ENCODE assay signal across 15 cellular contexts in the genomic region with DNA sequence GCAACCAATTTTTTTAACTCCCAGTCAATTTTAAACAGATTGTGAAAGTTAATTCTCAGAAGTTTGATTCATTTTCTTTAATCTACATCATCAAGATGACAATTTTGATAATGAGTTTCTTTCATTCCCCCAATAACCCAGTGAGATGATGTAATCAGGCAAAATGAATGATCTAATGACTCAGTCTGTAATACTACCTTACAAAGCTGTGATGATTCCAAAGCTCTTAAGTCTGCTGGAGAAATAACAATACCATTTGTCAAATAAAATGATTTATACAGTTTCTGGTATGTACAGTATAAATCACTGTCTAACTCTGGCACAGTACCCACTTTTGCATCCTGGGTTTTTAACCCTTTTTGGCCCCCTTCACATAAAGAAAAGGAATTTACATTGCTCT. TPM values are rescaled to one million over a fixed set of nuclear protein-coding genes. Genes with fewer than 3 reads are reported as not detected.
A peak's percentile ranks its signal among the peaks of the same experiment; 100 is the strongest.
DNase-seq lines count a peak whose midpoint lies in the region; ATAC-seq and TF ChIP-seq lines count a peak whose summit lies in the region.
"Had no signal": no experiment of that assay in that cellular context is flagged by ENCODE, and none has a peak within 500 bp of the region (broad histone marks: within the 10 kb centered on the region; RNA-seq: fewer than 3 reads in every experiment).

No MANE protein-coding gene starts in this region.

- no peaks in the 10 kb centered on the region for H3K36me3 ChIP-seq in osteoblast (ENCODE audit: insufficient read depth, low read length)
- H3K36me3 ChIP-seq: upper lobe of left lung had no signal

- H3K9me3 ChIP-seq in osteoblast (ENCODE audit: low read depth, low read length) = no peaks in the 10 kb centered on the region
- H3K9me3 ChIP-seq: upper lobe of left lung had no signal

- ATAC-seq in activated CD4-positive, CD25-positive, alpha-beta regulatory T cell treated with anti-CD3 and anti-CD28 coated beads, Interleukin-2, amount 50 U/mL, for 24 hours = peak; percentile 68 to 69
- ATAC-seq: natural killer cell treated with Interleukin-12 subunit alpha and Interleukin-12 subunit beta and Interleukin-15 and Interleukin-18, amount 100 ng/mL, for 72 hours had no signal

- peaks cover 22% of the 10 kb centered on the region for H3K4me1 ChIP-seq in osteoblast (ENCODE audit: insufficient read depth, low read length)

- H2AFZ ChIP-seq in osteoblast (ENCODE audit: low read length) = no peak overlapping the region

- H3K4me2 ChIP-seq in osteoblast (ENCODE audit: insufficient read depth, low read length) = no peak overlapping the region

- peak overlapping the region; percentile 68 for H3K27ac ChIP-seq in osteoblast (ENCODE audit: low read depth, low read length)
- H3K27ac ChIP-seq: SK-N-MC, upper lobe of left lung had no signal

- TF ChIP-seq CTCF in cardiac fibroblast (IDR thresholded peaks at IDR 0.05; ENCODE audit: low read depth, low read length) = no peak
- no peak for TF ChIP-seq CTCF in osteoblast (IDR thresholded peaks at IDR 0.05; ENCODE audit: extremely low read depth, low read depth, low read length)

- H3K79me2 ChIP-seq in osteoblast (ENCODE audit: insufficient read depth, low read length) = peaks cover 6% of the 10 kb centered on the region

- no peaks in the 10 kb centered on the region for H3K27me3 ChIP-seq in osteoblast (ENCODE audit: insufficient read depth, low read length)
- H3K27me3 ChIP-seq: upper lobe of left lung had no signal

- DNase-seq in activated CD4-positive, CD25-positive, alpha-beta regulatory T cell (lab: John Stamatoyannopoulos, UW) = no peak
- DNase-seq in NCI-H226 (peak; percentile 83), cardiac fibroblast (ENCODE audit: low read depth in 2 of 2) (peak; percentile 45 to 88), osteoblast (ENCODE audit: insufficient read length, low spot score, missing footprints) (peak; percentile 90), SKM-1 treated with dmso at 0.1 percent for 144 hours (lab: John Stamatoyannopoulos, UW; ENCODE audit: unreplicated experiment) (no peak), NCI-H526 treated with DMSO at 0.1 percent for 48 hours (lab: John Stamatoyannopoulos, UW) (no peak), COR-L47 (lab: John Stamatoyannopoulos, UW) (no peak)
- DNase-seq: central memory CD4-positive, alpha-beta T cell; hippocampal formation; NCI-H1105 treated with DMSO at 0.1 percent for 48 hours; upper lobe of left lung had no signal

- no peaks in the 10 kb centered on the region for H4K20me1 ChIP-seq in osteoblast (ENCODE audit: insufficient read depth, low read length)

- H3K4me3 ChIP-seq in cardiac fibroblast (replicated peaks in 1 of 2; ENCODE audit: low read depth in 2 of 2, low read length in 2 of 2) (no peak overlapping the region), osteoblast (ENCODE audit: insufficient read depth, low read length) (no peak overlapping the region)
- H3K4me3 ChIP-seq: SK-N-MC, upper lobe of left lung had no signal

RNA-seq across cellular contexts. Expression of gene AKIP1, which starts 4.4 kb away (rescaled TPM):
- total RNA-seq in osteoblast = 39.1 and 43.6 TPM in 2 replicates

RNA-seq across cellular contexts. Expression of gene C11orf16, which starts 26.1 kb away (rescaled TPM):
- total RNA-seq in osteoblast = 0.29 TPM in 1 of 2 replicates, not detected in the other
- total RNA-seq: activated CD8-positive, alpha-beta memory T cell treated with anti-CD3 and anti-CD28 coated beads for 36 hours; natural killer cell treated with Interleukin-12 subunit alpha and Interleukin-12 subunit beta and Interleukin-15 and Interleukin-18, amount 100 ng/mL, for 72 hours had no signal

RNA-seq across cellular contexts. Expression of gene ASCL3, which starts 36.2 kb away (rescaled TPM):
- not detected in 2 replicates for total RNA-seq in osteoblast
- total RNA-seq: activated CD8-positive, alpha-beta memory T cell treated with anti-CD3 and anti-CD28 coated beads for 36 hours; natural killer cell treated with Interleukin-12 subunit alpha and Interleukin-12 subunit beta and Interleukin-15 and Interleukin-18, amount 100 ng/mL, for 72 hours; upper lobe of left lung had no signal

RNA-seq across cellular contexts. Expression of gene TMEM9B, which starts 57.6 kb away (rescaled TPM):
- 32.6 and 40.1 TPM in 2 replicates for total RNA-seq in osteoblast

Comparison
In these comparisons a context has a peak if more than half of its experiments do, and no peak if none do; other contexts are left out.
1. DNase-seq: peak in NCI-H226 (single experiment), cardiac fibroblast (2 of 2) and osteoblast (single experiment); none in activated CD4-positive, CD25-positive, alpha-beta regulatory T cell (0 of 4), SKM-1 treated with dmso at 0.1 percent for 144 hours (single experiment), NCI-H526 treated with DMSO at 0.1 percent for 48 hours (single experiment) and COR-L47 (single experiment).